Comparison of ENCODE assay signal across 18 cellular contexts in the genomic region with DNA sequence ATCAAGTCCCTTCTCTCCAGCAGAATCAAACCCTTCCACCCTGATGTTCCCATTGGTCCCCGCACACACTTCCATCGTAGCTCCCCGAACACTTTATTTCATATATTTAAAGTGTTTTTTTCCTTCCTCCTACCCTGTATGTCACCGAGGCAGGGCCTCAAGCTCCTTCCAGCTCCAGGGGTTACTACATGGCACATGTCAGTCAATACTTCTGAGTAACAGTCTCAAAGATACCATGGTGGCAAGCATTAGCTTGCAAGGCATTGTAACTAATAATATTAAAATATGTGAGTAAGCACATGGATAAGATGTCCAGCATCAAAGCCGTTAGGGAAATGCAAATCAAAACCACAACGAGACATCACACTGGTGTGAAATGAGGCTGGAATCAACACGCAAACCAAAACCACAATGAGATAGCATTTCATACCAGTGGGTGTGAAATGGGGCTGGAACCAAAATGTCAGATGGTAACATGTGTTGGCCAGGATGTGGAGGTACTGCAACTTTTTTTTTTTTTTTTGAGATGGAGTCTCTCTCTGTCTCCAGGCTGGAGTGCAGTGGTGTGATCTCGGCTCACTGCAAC.
DNase-seq lines count a peak whose midpoint lies in the region; ATAC-seq, FAIRE-seq and TF ChIP-seq lines count a peak whose summit lies in the region.
"Had no signal": no experiment of that assay in that cellular context is flagged by ENCODE, and none has a peak within 500 bp of the region (broad histone marks: within the 10 kb centered on the region; RNA-seq: fewer than 3 reads in every experiment).

No MANE protein-coding gene starts in this region.

- TF ChIP-seq CTCF in mammary epithelial cell (conservative IDR thresholded peaks at IDR 0.05 in 1 of 2, IDR thresholded peaks at IDR 0.05 in 1 of 2; ENCODE audit: extremely low read depth in 1 of 2, insufficient read depth in 1 of 2, low read depth in 1 of 2, low read length in 2 of 2) = no peak
- no peak for TF ChIP-seq CTCF in breast epithelium (IDR thresholded peaks at IDR 0.05)
- no peak for TF ChIP-seq CTCF in GM12878 (IDR thresholded peaks at IDR 0.05 in 2 of 3, conservative IDR thresholded peaks at IDR 0.05 in 1 of 3; ENCODE audit: control insufficient read depth in 2 of 3, extremely low read depth in 1 of 3, insufficient read depth in 1 of 3, low read depth in 3 of 3, low read length in 3 of 3)
- no peak for TF ChIP-seq CTCF in chondrocyte (IDR thresholded peaks at IDR 0.05)

- H3K4me2 ChIP-seq in mammary epithelial cell (ENCODE audit: insufficient read depth, low read depth, low read length) = no peak overlapping the region
- no peak overlapping the region; the same call in 1 of the 2 replicates for H3K4me2 ChIP-seq in GM12878 (ENCODE audit: control insufficient read depth, insufficient read depth)

- POLR2A ChIA-PET in GM12878 (lab: Charles Lee) = no interaction called here

- dilution Hi-C loops in mammary epithelial cell (cut with HindIII; ENCODE audit: low sequenced_read_pairs) = no loop called here

- FAIRE-seq in GM12878 (lab: Jason Lieb, UNC) = no peak

- 65% methylated on average over 8 of the region's 8 CpGs for WGBS in mammary epithelial cell (ENCODE audit: low coverage, missing lambda C conversion rate)
- WGBS in GM12878 (ENCODE audit: insufficient coverage, insufficient replicate concordance, low lambda C conversion rate, missing lambda C conversion rate) = 66% methylated on average over 8 of the region's 8 CpGs

- RAD21 ChIA-PET in GM12878 (lab: Charles Lee; ENCODE audit: unreplicated experiment) = no interaction called here

- SMC1A ChIA-PET in GM12878 (lab: Charles Lee; ENCODE audit: uncharacterized antibody, unreplicated experiment) = interaction anchor here (1.3 kb wide), 1 partner anchor 8 kb away, joined by 4 read pairs; no protein-coding TSS in a partner anchor

- intact Hi-C loops in mammary epithelial cell (cut with micrococcal nuclease) (no loop called here), breast epithelium (cut with DNase I; ENCODE audit: low total_unique reads) (no loop called here), GM12878 (cut with micrococcal nuclease; ENCODE audit: unreplicated experiment) (no loop called here)

- no peaks in the 10 kb centered on the region for H3K9me3 Mint-ChIP-seq in chondrocyte (ENCODE audit: low read depth)

- ATAC-seq in GM12878 (peak; percentile 79), HG03469 (IDR thresholded peaks at IDR 0.05; ENCODE audit: unreplicated experiment) (no peak)
- ATAC-seq: psoas muscle had no signal

- H3K9ac ChIP-seq in mammary epithelial cell (ENCODE audit: insufficient read depth, low read length) (no peak overlapping the region), GM12878 (ENCODE audit: control insufficient read depth, insufficient read depth, low read length) (no peak overlapping the region)

- H3K27ac ChIP-seq in mammary epithelial cell (ENCODE audit: insufficient read depth, low read depth, low read length) (no peak overlapping the region), breast epithelium (no peak overlapping the region), GM12878 (ENCODE audit: control insufficient read depth, insufficient read depth) (no peak overlapping the region)
- H3K27ac ChIP-seq: psoas muscle, vagina had no signal

- in situ Hi-C loops in mammary epithelial cell (cut with MboI; ENCODE audit: low sequenced_read_pairs in 2 of 2) (no loop called here), GM12878 (cut with MboI) (no loop called here)

- H4K20me1 ChIP-seq in mammary epithelial cell (ENCODE audit: insufficient read depth, low read length) = peaks cover 2% of the 10 kb centered on the region
- H4K20me1 ChIP-seq in GM12878 (ENCODE audit: control insufficient read depth, insufficient read depth) = no peaks in the 10 kb centered on the region

- DNase-seq in mammary epithelial cell (peak; percentile 47), breast epithelium (ENCODE audit: low spot score in 2 of 2) (no peak), NOMO-1 treated with DMSO at 0.1 percent for 48 hours (lab: John Stamatoyannopoulos, UW; ENCODE audit: unreplicated experiment) (peak; percentile 54), GM12878 (ENCODE audit: low read depth, low spot score) (peak; percentile 9), epidermal melanocyte (ENCODE audit: insufficient read length, low spot score) (no peak), DMS153 (lab: John Stamatoyannopoulos, UW) (no peak), chondrocyte (ENCODE audit: low spot score) (no peak)
- DNase-seq: activated CD8-positive, alpha-beta memory T cell treated with anti-CD3 and anti-CD28 coated beads, Interleukin-2, amount 50 U/mL, for 4 hours; effector CD4-positive, alpha-beta T cell; HCEC 1CT; kidney; NCI-H1436; NCI-H510A treated with DMSO at 0.1 percent for 48 hours; psoas muscle; stimulated activated CD4-positive, alpha-beta T cell treated with anti-CD3 and anti-CD28 coated beads, Interleukin-2, amount 100 ng/mL, for 24 hours; stimulated activated naive CD4-positive, alpha-beta T cell had no signal

- peak; percentile 25 to 64; a peak in 3 of 4 replicates for TF ChIP-seq EP300 in GM12878 (IDR thresholded peaks at IDR 0.05; ENCODE audit: borderline replicate concordance in 1 of 2, control insufficient read depth in 1 of 2, low read depth in 2 of 2, low read length in 2 of 2)

- H3K36me3 Mint-ChIP-seq in chondrocyte (ENCODE audit: low read depth) = no peaks in the 10 kb centered on the region

- no peaks in the 10 kb centered on the region for H3K27me3 Mint-ChIP-seq in chondrocyte (ENCODE audit: low read depth)

- peaks cover 3% of the 10 kb centered on the region for H3K79me2 ChIP-seq in mammary epithelial cell (ENCODE audit: insufficient read depth, low read length)
- no peaks in the 10 kb centered on the region for H3K79me2 ChIP-seq in GM12878 (ENCODE audit: control insufficient read depth, insufficient read depth, low read length)

- H3K36me3 ChIP-seq in mammary epithelial cell (ENCODE audit: insufficient read depth, low read length) = no peaks in the 10 kb centered on the region
- H3K36me3 ChIP-seq in breast epithelium = no peaks in the 10 kb centered on the region
- no peaks in the 10 kb centered on the region; a peak in 1 of 4 replicates for H3K36me3 ChIP-seq in GM12878 (ENCODE audit: control insufficient read depth in 2 of 2, insufficient read depth in 2 of 2, low read length in 1 of 2)
- H3K36me3 ChIP-seq: vagina had no signal

- peaks cover 18% of the 10 kb centered on the region for H3K4me1 Mint-ChIP-seq in chondrocyte (ENCODE audit: low read depth)

- BruUV-seq in mammary epithelial cell (replicated peaks; lab: Mats Ljungman, UMichigan) = no TSS peak
- no TSS peak for BruUV-seq in GM12878 (replicated peaks; lab: Mats Ljungman, UMichigan)

- H3K9me3 ChIP-seq in mammary epithelial cell (replicated peaks; ENCODE audit: insufficient read depth, low read length) = no peaks in the 10 kb centered on the region
- H3K9me3 ChIP-seq in breast epithelium = no peaks in the 10 kb centered on the region
- no peaks in the 10 kb centered on the region for H3K9me3 ChIP-seq in GM12878 (replicated peaks; ENCODE audit: control insufficient read depth, insufficient read depth, low read length)
- H3K9me3 ChIP-seq: psoas muscle, vagina had no signal

- TF ChIP-seq RAD21 in GM12878 (IDR thresholded peaks at IDR 0.05; ENCODE audit: insufficient read depth, low read depth, low read length) = no peak

- no peak for TF ChIP-seq POLR2A in breast epithelium (IDR thresholded peaks at IDR 0.05)
- TF ChIP-seq POLR2A in GM12878 (IDR thresholded peaks at IDR 0.05; ENCODE audit: low read depth, low read length) = no peak

- H3K27me3 ChIP-seq in mammary epithelial cell (ENCODE audit: insufficient read depth, low read length) (no peaks in the 10 kb centered on the region), breast epithelium (no peaks in the 10 kb centered on the region), GM12878 (replicated peaks in 1 of 2; ENCODE audit: control insufficient read depth in 2 of 2, insufficient read depth in 2 of 2, low read length in 1 of 2) (no peaks in the 10 kb centered on the region)
- H3K27me3 ChIP-seq: vagina had no signal

- H3K4me3 ChIP-seq in mammary epithelial cell (replicated peaks in 1 of 3; ENCODE audit: insufficient read depth in 1 of 3, low read depth in 2 of 3, low read length in 3 of 3) = no peak overlapping the region
- H3K4me3 ChIP-seq in breast epithelium = no peak overlapping the region
- no peak overlapping the region for H3K4me3 ChIP-seq in GM12878
- H3K4me3 ChIP-seq: psoas muscle, vagina had no signal

- no peak overlapping the region for H3K4me3 Mint-ChIP-seq in chondrocyte (ENCODE audit: unreplicated experiment)

- H3K4me1 ChIP-seq in mammary epithelial cell (ENCODE audit: insufficient read depth, low read length) = peaks cover 18% of the 10 kb centered on the region
- H3K4me1 ChIP-seq in breast epithelium = no peaks in the 10 kb centered on the region
- no peaks in the 10 kb centered on the region for H3K4me1 ChIP-seq in GM12878 (ENCODE audit: control insufficient read depth, insufficient read depth, low read length)
- H3K4me1 ChIP-seq: psoas muscle, vagina had no signal

- CTCF ChIA-PET in mammary epithelial cell (lab: Charles Lee; ENCODE audit: low non-redundant PET) (no interaction called here), GM12878 (lab: Yijun Ruan, JAX) (no interaction called here)

- no peak overlapping the region for H2AFZ ChIP-seq in mammary epithelial cell (ENCODE audit: low read depth, low read length)
- no peak overlapping the region for H2AFZ ChIP-seq in GM12878 (ENCODE audit: control insufficient read depth, low read depth, low read length)

- H3K27ac Mint-ChIP-seq in chondrocyte (ENCODE audit: unreplicated experiment) = no peak overlapping the region

TF ChIP-seq in GM12878, 131 proteins besides CTCF, POLR2A, EP300 and RAD21 (continues in another document):
- TF ChIP-seq POU2F2 (IDR thresholded peaks at IDR 0.05; ENCODE audit: borderline replicate concordance, low read depth, low read length) = peak; percentile 76; the same call in 1 of the 3 replicates
- TF ChIP-seq SMAD5 (IDR thresholded peaks at IDR 0.05; ENCODE audit: low read depth) = no peak
- no peak for TF ChIP-seq SP1 (IDR thresholded peaks at IDR 0.05; ENCODE audit: low read depth, low read length)
- TF ChIP-seq ZNF384 (IDR thresholded peaks at IDR 0.05; ENCODE audit: borderline replicate concordance, low read depth, low read length) = no peak
- peak; percentile 66; the same call in 1 of the 2 replicates for TF ChIP-seq BCL11A (IDR thresholded peaks at IDR 0.05; ENCODE audit: low read depth, low read length)
- no peak for TF ChIP-seq RBBP5 (conservative IDR thresholded peaks at IDR 0.05)

Comparison
In these comparisons a context has a peak if more than half of its experiments do, and no peak if none do; other contexts are left out.
1. DNase-seq: peak in mammary epithelial cell (single experiment), NOMO-1 treated with DMSO at 0.1 percent for 48 hours (single experiment) and GM12878 (single experiment); none in breast epithelium (0 of 2), epidermal melanocyte (single experiment), DMS153 (single experiment) and chondrocyte (single experiment).